Comparison of ENCODE assay signal across 8 cellular contexts in the genomic region with DNA sequence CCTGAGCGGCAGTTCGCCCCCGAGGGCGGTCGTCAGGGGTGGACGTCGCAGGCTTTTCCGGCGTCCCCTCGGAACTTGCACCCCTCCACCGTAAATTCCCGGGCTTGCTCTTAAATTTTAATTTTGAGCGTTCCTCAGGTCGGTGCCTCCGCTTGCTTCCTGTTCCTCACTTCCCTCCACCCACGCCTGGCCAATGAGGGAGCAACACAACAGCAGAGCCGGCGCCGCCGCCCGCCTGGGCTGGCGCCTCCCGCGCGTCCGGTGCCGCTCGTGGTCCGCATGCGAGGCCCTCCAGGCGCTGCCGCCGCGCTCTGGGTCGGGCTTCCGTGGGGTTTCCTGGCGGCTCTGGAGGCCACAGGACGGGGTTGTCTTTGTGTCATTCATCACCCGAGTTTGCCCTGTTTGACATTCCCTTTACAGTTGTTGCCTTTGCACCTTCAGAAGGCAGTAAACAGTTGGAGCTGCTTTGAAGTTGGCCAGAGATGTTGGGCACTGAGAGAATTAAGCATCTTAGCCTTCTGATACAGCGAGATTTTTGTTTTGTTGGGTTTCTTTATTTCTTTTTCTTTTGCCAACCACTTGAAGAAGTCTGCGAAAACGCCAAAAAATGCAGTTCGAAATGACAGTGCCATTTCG. TPM values are rescaled to one million over a fixed set of nuclear protein-coding genes. Genes with fewer than 3 reads are reported as not detected.
A peak's percentile ranks its signal among the peaks of the same experiment; 100 is the strongest.
DNase-seq lines count a peak whose midpoint lies in the region; ATAC-seq and TF ChIP-seq lines count a peak whose summit lies in the region.

No MANE protein-coding gene starts in this region.

- H3K4me3 ChIP-seq in epithelial cell of esophagus (ENCODE audit: low read length) = peak overlapping the region; percentile 63

- TF ChIP-seq CTCF in epithelial cell of esophagus (IDR thresholded peaks at IDR 0.05; ENCODE audit: insufficient read depth, low read depth, low read length, missing control alignments) = no peak

- DNase-seq in C1 segment of cervical spinal cord (lab: John Stamatoyannopoulos, UW) (peak; percentile 16 to 84 (median 64)), GM19238 (ENCODE audit: insufficient read length, low spot score) (peak; percentile 85), NOMO-1 treated with DMSO at 0.1 percent for 48 hours (lab: John Stamatoyannopoulos, UW; ENCODE audit: unreplicated experiment) (peak; percentile 75), epithelial cell of esophagus (ENCODE audit: low read depth) (peak; percentile 92), mucosa of gallbladder (ENCODE audit: low spot score) (peak; percentile 88)
- peak; percentile 92 for DNase-seq in activated CD8-positive, alpha-beta memory T cell treated with anti-CD3 and anti-CD28 coated beads, Interleukin-2, amount 50 U/mL, for 48 hours
- peak; percentile 57 to 76 for DNase-seq in stimulated activated CD8-positive, alpha-beta memory T cell treated with anti-CD3 and anti-CD28 coated beads, Interleukin-4, amount 100 ng/mL, for 1 hour (ENCODE audit: low read depth in 2 of 2, low spot score in 1 of 2)

- ATAC-seq in HG03432 (IDR thresholded peaks at IDR 0.05; ENCODE audit: unreplicated experiment) = peak; percentile 79

RNA-seq across cellular contexts. Expression of a gene that starts 0.7 kb away (rescaled TPM):
- total RNA-seq in mucosa of gallbladder = 151 TPM

RNA-seq across cellular contexts. Expression of a gene that starts 51.4 kb away (rescaled TPM):
- total RNA-seq in mucosa of gallbladder = 4.5 TPM

Comparison
In these comparisons a context has a peak if more than half of its experiments do, and no peak if none do; other contexts are left out.
1. Peak in every context shown above with its lines: DNase-seq, ATAC-seq and H3K4me3 ChIP-seq.